ENCODE assay signal across 20 cellular contexts in genomic region chr7:116770941-116771340, GRCh38.
"Had no signal": no experiment of that assay in that cellular context is flagged by ENCODE, and none has a peak within 500 bp of the region (broad histone marks: within the 10 kb centered on the region; RNA-seq: fewer than 3 reads in every experiment).

No MANE protein-coding gene starts in this region.

- ATAC-seq: activated CD8-positive, alpha-beta memory T cell treated with anti-CD3 and anti-CD28 coated beads, Interleukin-2, amount 10 ng/mL, durations not matched to agents 7 days and 5 days; activated T-helper 17 cell treated with anti-CD3 and anti-CD28 coated beads, Interleukin-2, amount 50 U/mL, for 72 hours; esophagus mucosa; gastrocnemius medialis; left ventricle myocardium superior; natural killer cell; pancreas; stimulated activated naive B cell treated with anti-CD40 and anti-IgM and Interleukin-4, amounts not matched to agents 10 μg/mL and 1 μg/mL and 100 μg/mL, for 72 hours had no signal

- FAIRE-seq: endometrium, pancreas had no signal

- H3K4me3 ChIP-seq: gastrocnemius medialis, pancreas, thoracic aorta had no signal

- H3K27me3 ChIP-seq: gastrocnemius medialis, pancreas had no signal

- H3K27ac ChIP-seq: thoracic aorta had no signal

- H3K9me3 ChIP-seq: gastrocnemius medialis, pancreas, thoracic aorta had no signal

- H3K36me3 ChIP-seq: pancreas, thoracic aorta had no signal

- DNase-seq: activated CD4-positive, alpha-beta memory T cell treated with anti-CD3 and anti-CD28 coated beads, Interleukin-2, amount 10 ng/mL, durations not matched to agents 7 days and 5 days; activated CD4-positive, alpha-beta T cell treated with anti-CD3 and anti-CD28 coated beads for 48 hours; activated CD4-positive, CD25-positive, alpha-beta regulatory T cell; activated CD8-positive, alpha-beta memory T cell treated with anti-CD3 and anti-CD28 coated beads, Interleukin-2, amount 10 ng/mL, durations not matched to agents 7 days and 5 days; activated naive CD4-positive, alpha-beta T cell; activated naive CD8-positive, alpha-beta T cell treated with anti-CD3 and anti-CD28 coated beads for 36 hours; amniotic stem cell; caudate nucleus; gastrocnemius medialis; head of caudate nucleus; left ventricle myocardium superior; mesendoderm; natural killer cell; pancreas; stimulated activated naive B cell treated with anti-CD40 and anti-IgM and Interleukin-4, amounts not matched to agents 10 μg/mL and 1 μg/mL and 100 μg/mL, for 72 hours; T1000 had no signal
